In genomic region chr9:35553670-35554543, GRCh38 we compare ENCODE assay signal across 8 cellular contexts. TPM values are rescaled to one million over a fixed set of nuclear protein-coding genes. Genes with fewer than 3 reads are reported as not detected.
A peak's percentile ranks its signal among the peaks of the same experiment; 100 is the strongest.
DNase-seq lines count a peak whose midpoint lies in the region; ATAC-seq, FAIRE-seq and TF ChIP-seq lines count a peak whose summit lies in the region.

No MANE protein-coding gene starts in this region.

- H3K23ac ChIP-seq in IMR-90 (ENCODE audit: low read depth, low read length): 0 out of 2 replicates have a peak overlapping the region, but pooled peaks have one; percentile 14

- in situ Hi-C loops in IMR-90 (cut with MboI; ENCODE audit: low sequenced_read_pairs): loop anchor here (5.0 kb wide), 2 partner anchors 62 to 437 kb away; partner anchors contain the start of genes ATOSB and RUSC2

- TF ChIP-seq RAD21 in IMR-90 (IDR thresholded peaks at IDR 0.05; ENCODE audit: low read length): peak; percentile 99

- no peak overlapping the region for H3K4me2 ChIP-seq in IMR-90 (ENCODE audit: low read depth, low read length)
- no peak overlapping the region for H3K4me2 ChIP-seq in keratinocyte (ENCODE audit: control insufficient read depth, extremely low read depth, insufficient read depth, low read depth, low read length)

- peak overlapping the region in 1 of 2 experiments; percentile 38; a peak in 2 of 4 replicates for H4K8ac ChIP-seq in IMR-90 (ENCODE audit: low read depth in 2 of 2, low read length in 2 of 2)

- H3K9ac ChIP-seq in IMR-90 (ENCODE audit: low read depth, low read length) (no peak overlapping the region), keratinocyte (ENCODE audit: control insufficient read depth, extremely low read depth, insufficient read depth, low read length) (no peak overlapping the region)

- peak; percentile 91 for ATAC-seq in IMR-90 (ENCODE audit: low read depth)
- peak; percentile 80 for ATAC-seq in RWPE2 (ENCODE audit: low read depth)

- H2AK9ac ChIP-seq in IMR-90 (replicated peaks; ENCODE audit: low read depth, low read length, poor library complexity): peak overlapping the region; percentile 31

- H2AFZ ChIP-seq in IMR-90 (replicated peaks; ENCODE audit: low read length, poor library complexity) (no peak overlapping the region), keratinocyte (ENCODE audit: control insufficient read depth, low read length) (no peak overlapping the region)

- H3K4ac ChIP-seq in IMR-90 (ENCODE audit: low read depth, low read length): peak overlapping the region; percentile 22

- H3K18ac ChIP-seq in IMR-90 (ENCODE audit: low read depth, low read length): no peak overlapping the region

- 31% methylated on average over 6 of the region's 12 CpGs; no CpG with 5 or more reads in 1 of the 2 experiments for WGBS in IMR-90 (ENCODE audit: extremely low coverage in 2 of 2, insufficient read length in 1 of 2), 2 experiments

- H3K4me1 ChIP-seq in IMR-90 (ENCODE audit: control insufficient read depth, insufficient read depth, low read length) (peaks cover 10% of the 10 kb centered on the region), RWPE2 (ENCODE audit: insufficient read depth, poor library complexity, severe bottlenecking) (peaks cover 2% of the 10 kb centered on the region), breast epithelium (no peaks in the 10 kb centered on the region), keratinocyte (ENCODE audit: control insufficient read depth, extremely low read depth, insufficient read depth, low read length) (no peaks in the 10 kb centered on the region)

- H3K4me3 ChIP-seq in IMR-90 (ENCODE audit: insufficient read depth, low read depth, low read length): no peak overlapping the region
- H3K4me3 ChIP-seq in RWPE2 (ENCODE audit: severe bottlenecking): no peak overlapping the region
- no peak overlapping the region for H3K4me3 ChIP-seq in breast epithelium
- H3K4me3 ChIP-seq in keratinocyte (ENCODE audit: control insufficient read depth in 2 of 3, extremely low read depth in 1 of 3, insufficient read depth in 2 of 3, low read depth in 1 of 3, low read length in 3 of 3): no peak overlapping the region

- peak; percentile 59; the same call in 1 of the 2 replicates for TF ChIP-seq POLR2A in IMR-90 (IDR thresholded peaks at IDR 0.05; ENCODE audit: low read depth, low read length)
- no peak for TF ChIP-seq POLR2A in breast epithelium (IDR thresholded peaks at IDR 0.05)

- dilution Hi-C loops in IMR-90 (cut with HindIII; ENCODE audit: low sequenced_read_pairs, unreplicated experiment): no loop called here
- dilution Hi-C loops in keratinocyte (cut with MboI; ENCODE audit: extremely low pct_ligation_motif_present, low sequenced_read_pairs): no loop called here

- H3K9me3 ChIP-seq in IMR-90 (ENCODE audit: control insufficient read depth, insufficient read depth, low read length) (no peaks in the 10 kb centered on the region), RWPE2 (ENCODE audit: severe bottlenecking) (no peaks in the 10 kb centered on the region), breast epithelium (no peaks in the 10 kb centered on the region), keratinocyte (ENCODE audit: control insufficient read depth, low read depth, low read length) (no peaks in the 10 kb centered on the region)

- H3K27ac ChIP-seq in IMR-90 (ENCODE audit: insufficient read depth, low read length) (no peak overlapping the region), RWPE2 (ENCODE audit: poor library complexity, severe bottlenecking) (peak overlapping the region; percentile 30), breast epithelium (peak overlapping the region; percentile 31 to 60), keratinocyte (ENCODE audit: control insufficient read depth, insufficient read depth, low read length) (no peak overlapping the region)

- peak; percentile 62 for DNase-seq in DMS153 (lab: John Stamatoyannopoulos, UW)
- peak; percentile 73 for DNase-seq in IMR-90
- no peak for DNase-seq in RWPE2 (ENCODE audit: low spot score)
- DNase-seq in breast epithelium (ENCODE audit: low spot score in 2 of 2): peak in 1 of 2 donors; percentile 53
- no peak for DNase-seq in keratinocyte (ENCODE audit: low read depth, low spot score)
- peak; percentile 58 for DNase-seq in smooth muscle cell of the brain vasculature (ENCODE audit: low read depth, low spot score)
- DNase-seq in DMS79 treated with DMSO at 0.1 percent for 48 hours (lab: John Stamatoyannopoulos, UW): no peak
- DNase-seq in cortex of kidney (lab: John Stamatoyannopoulos, UW): no peak

- intact Hi-C loops in IMR-90 (cut with micrococcal nuclease): loop anchor here (1.0 to 10.0 kb wide), 6 partner anchors 33 to 438 kb away; no protein-coding TSS in a partner anchor
- intact Hi-C loops in breast epithelium (cut with DNase I; ENCODE audit: low total_unique reads): no loop called here

- peak overlapping the region; percentile 43 for H2BK120ac ChIP-seq in IMR-90 (ENCODE audit: low read depth, low read length)

- peak overlapping the region; percentile 13; the same call in 1 of the 2 replicates for H2AK5ac ChIP-seq in IMR-90 (ENCODE audit: low read depth, low read length)

- TF ChIP-seq CTCF in IMR-90 (conservative IDR thresholded peaks at IDR 0.05; ENCODE audit: low read depth, low read length) (peak; percentile 98), RWPE2 (IDR thresholded peaks at IDR 0.05; ENCODE audit: poor library complexity, severe bottlenecking) (peak; percentile 86), breast epithelium (IDR thresholded peaks at IDR 0.05) (peak; percentile 75 to 87 (median 86)), keratinocyte (optimal IDR thresholded peaks at IDR 0.05 in 1 of 3, IDR thresholded peaks at IDR 0.05 in 1 of 3, conservative IDR thresholded peaks at IDR 0.05 in 1 of 3; ENCODE audit: extremely low read depth in 1 of 3, insufficient read depth in 2 of 3, low read length in 3 of 3) (peak; percentile 82 to 97 (median 95))

- H3K79me2 ChIP-seq in keratinocyte (ENCODE audit: control insufficient read depth, insufficient read depth, low read length): peaks cover 3% of the 10 kb centered on the region

- peaks cover 46% of the 10 kb centered on the region; the same call in 1 of the 2 replicates for H4K20me1 ChIP-seq in IMR-90 (ENCODE audit: insufficient read depth, low read length)
- H4K20me1 ChIP-seq in keratinocyte (ENCODE audit: control insufficient read depth, extremely low read depth, insufficient read depth, low read length): peaks cover 9% of the 10 kb centered on the region

- no peak overlapping the region for H2BK20ac ChIP-seq in IMR-90 (ENCODE audit: low read depth, low read length)

- peak overlapping the region; percentile 31; the same call in 1 of the 2 replicates for H3K14ac ChIP-seq in IMR-90 (replicated peaks; ENCODE audit: low read depth, low read length)

- CTCF ChIA-PET in IMR-90 (lab: Yijun Ruan, JAX): interaction anchor here (0.6 to 2.5 kb wide), 18 partner anchors 9 to 437 kb away, joined by 3 to 18 read pairs (median 5); partner anchors contain the start of gene RUSC2

- H3K27me3 ChIP-seq in IMR-90 (ENCODE audit: control insufficient read depth, insufficient read depth, low read length): no peaks in the 10 kb centered on the region
- no peaks in the 10 kb centered on the region for H3K27me3 ChIP-seq in RWPE2 (ENCODE audit: insufficient read depth, poor library complexity, severe bottlenecking)
- no peaks in the 10 kb centered on the region for H3K27me3 ChIP-seq in breast epithelium
- H3K27me3 ChIP-seq in keratinocyte (ENCODE audit: control insufficient read depth, extremely low read depth, insufficient read depth, low read length): no peaks in the 10 kb centered on the region

- no peak overlapping the region for H4K5ac ChIP-seq in IMR-90 (ENCODE audit: low read depth, low read length)

- H3K79me1 ChIP-seq in IMR-90 (ENCODE audit: low read depth in 1 of 2, low read length in 2 of 2): peaks cover 30 to 96% of the 10 kb centered on the region in 2 experiments; a peak in 3 of 4 replicates

- peak overlapping the region; percentile 39 for H2BK5ac ChIP-seq in IMR-90 (ENCODE audit: low read depth, low read length, poor library complexity, severe bottlenecking)

- no peak overlapping the region for H3K56ac ChIP-seq in IMR-90 (ENCODE audit: extremely low read depth, insufficient read depth, low read length)

- H3K9me1 ChIP-seq in IMR-90 (ENCODE audit: insufficient read depth, low read length) (peaks cover 6% of the 10 kb centered on the region), keratinocyte (ENCODE audit: control insufficient read depth, extremely low read depth, insufficient read depth, low read length) (peaks cover 5% of the 10 kb centered on the region)

- POLR2A ChIA-PET in IMR-90 (lab: Charles Lee; ENCODE audit: unreplicated experiment): interaction anchor here (0.6 to 2.5 kb wide), 3 partner anchors 15 to 64 kb away, joined by 3 to 13 read pairs (median 7); partner anchors contain the start of gene RUSC2

- H3K36me3 ChIP-seq in IMR-90 (ENCODE audit: control insufficient read depth, insufficient read depth, low read length) (peaks cover 39% of the 10 kb centered on the region), RWPE2 (ENCODE audit: low read depth) (peaks cover 54% of the 10 kb centered on the region), breast epithelium (no peaks in the 10 kb centered on the region), keratinocyte (ENCODE audit: control insufficient read depth in 2 of 2, extremely low read depth in 1 of 2, insufficient read depth in 2 of 2, low read length in 2 of 2) (peaks cover 16 to 28% of the 10 kb centered on the region in 2 experiments)

- BruUV-seq in IMR-90 (replicated peaks; lab: Mats Ljungman, UMichigan): no TSS peak

- FAIRE-seq in keratinocyte (lab: Jason Lieb, UNC): peak; percentile 91

- no peak overlapping the region; the same call in 2 of the 3 replicates for H2BK15ac ChIP-seq in IMR-90 (ENCODE audit: low read depth, low read length)

- H4K91ac ChIP-seq in IMR-90 (ENCODE audit: insufficient read depth, low read depth, low read length): no peak overlapping the region

TF ChIP-seq in IMR-90, 13 proteins besides CTCF, POLR2A, EP300 and RAD21 (continues in another document):
- TF ChIP-seq SMC3 (IDR thresholded peaks at IDR 0.05; ENCODE audit: low read depth, low read length): peak; percentile 99
- TF ChIP-seq RFX5 (IDR thresholded peaks at IDR 0.05; ENCODE audit: low read depth, low read length): no peak
- peak; percentile 58; the same call in 1 of the 2 replicates for TF ChIP-seq MAZ (IDR thresholded peaks at IDR 0.05; ENCODE audit: borderline replicate concordance, low read depth, low read length)

RNA-seq across cellular contexts. Expression of gene TESK1, which starts 51.2 kb away (rescaled TPM):
- total RNA-seq in IMR-90 (2012; rRNA removed) (3.1 and 3.4 TPM in 2 replicates), breast epithelium (10 to 100 TPM; 26.5 to 50.4 (median 33.8) TPM)
- polyA plus RNA-seq in IMR-90 (2012; rRNA removed) (21.0 and 22.9 TPM in 2 replicates), keratinocyte (11.2 to 13.5 TPM (median 11.8 TPM) in 3 replicates)
- 17.6 and 18.1 TPM in 2 replicates for polyA plus RNA-seq in IMR-90 (2012; cell fraction: cytosol; rRNA removed)
- 111 and 120 TPM in 2 replicates for polyA plus RNA-seq in IMR-90 (2012; cell fraction: nucleus; rRNA removed; ENCODE audit: low replicate concordance)
- 5.0 TPM for polyA plus RNA-seq in keratinocyte (2011; ENCODE audit: low read depth)
- polyA plus RNA-seq in keratinocyte (2011; cell fraction: cytosol; rRNA removed): 6.4 and 13.4 TPM in 2 replicates
- 40.7 and 40.8 TPM in 2 replicates for polyA plus RNA-seq in keratinocyte (2011; cell fraction: nucleus; rRNA removed)
- 15.6 and 16.5 TPM in 2 replicates for polyA plus RNA-seq in keratinocyte (2012; ENCODE audit: low replicate concordance)
- polyA minus RNA-seq in keratinocyte: 10.9 to 29.4 TPM (median 12.3 TPM) in 3 replicates
- polyA minus RNA-seq in keratinocyte (2011; cell fraction: cytosol; rRNA and poly(A)+ RNA removed): 14.0 TPM
- polyA minus RNA-seq in keratinocyte (2011; cell fraction: nucleus; rRNA and poly(A)+ RNA removed): 8.2 and 11.2 TPM in 2 replicates

Comparison
In these comparisons a context has a peak if more than half of its experiments do, and no peak if none do; other contexts are left out.
1. DNase-seq: peak in DMS153 (single experiment), IMR-90 (single experiment) and smooth muscle cell of the brain vasculature (single experiment); none in RWPE2 (single experiment), keratinocyte (single experiment), DMS79 treated with DMSO at 0.1 percent for 48 hours (single experiment) and cortex of kidney (single experiment).
2. H3K27ac ChIP-seq: peak in RWPE2 (single experiment) and breast epithelium (2 of 2); none in IMR-90 (single experiment) and keratinocyte (single experiment).
3. Peak in every context shown above with its lines, with median percentiles within 50 percentile points of each other: CTCF ChIP-seq.